Comparison of ENCODE assay signal across 12 cellular contexts in genomic region chr1:205287076-205287475, GRCh38. TPM values are rescaled to one million over a fixed set of nuclear protein-coding genes. Genes with fewer than 3 reads are reported as not detected.
DNase-seq lines count a peak whose midpoint lies in the region; ATAC-seq and TF ChIP-seq lines count a peak whose summit lies in the region.
"Had no signal": no experiment of that assay in that cellular context is flagged by ENCODE, and none has a peak within 500 bp of the region (broad histone marks: within the 10 kb centered on the region; RNA-seq: fewer than 3 reads in every experiment).

No MANE protein-coding gene starts in this region.

- peaks cover 23% of the 10 kb centered on the region for H3K4me1 ChIP-seq in RWPE2 (ENCODE audit: insufficient read depth, poor library complexity, severe bottlenecking)
- H3K4me1 ChIP-seq in thymus (ENCODE audit: control insufficient read depth, insufficient read depth, low read length), result peaks cover 47% of the 10 kb centered on the region

- no peak for DNase-seq in activated naive CD4-positive, alpha-beta T cell treated with anti-CD3 and anti-CD28 coated beads, Interleukin-2, amount 10 ng/mL, durations not matched to agents 7 days and 5 days
- DNase-seq in activated naive CD4-positive, alpha-beta T cell (lab: John Stamatoyannopoulos, UW), result no peak
- DNase-seq in RWPE2 (ENCODE audit: low spot score) (no peak), immature natural killer cell (no peak), WTC11 (ENCODE audit: low spot score) (no peak), hippocampal formation (lab: John Stamatoyannopoulos, UW) (no peak)
- DNase-seq: NCI-H2171 treated with DMSO at 0.1 percent for 48 hours, right lobe of liver had no signal

- no peaks in the 10 kb centered on the region for H3K9me3 ChIP-seq in RWPE2 (ENCODE audit: severe bottlenecking)
- H3K9me3 ChIP-seq in thymus (ENCODE audit: control insufficient read depth), result no peaks in the 10 kb centered on the region
- H3K9me3 ChIP-seq: right lobe of liver had no signal

- peak overlapping the region; percentile 58 for H3K4me3 Mint-ChIP-seq in activated naive CD4-positive, alpha-beta T cell treated with anti-CD3 and anti-CD28 coated beads, Interleukin-2, amount 10 ng/mL, durations not matched to agents 7 days and 5 days
- peak overlapping the region; percentile 66 to 90 (median 72) for H3K4me3 Mint-ChIP-seq in immature natural killer cell
- H3K4me3 Mint-ChIP-seq in WTC11, result no peak overlapping the region

- POLR2A ChIA-PET in WTC11 (lab: Charles Lee), result interaction anchor here (1.1 to 2.6 kb wide), 3 partner anchors 11 to 35 kb away, joined by 3 to 15 read pairs (median 4); no protein-coding TSS in a partner anchor

- H3K27me3 Mint-ChIP-seq in activated naive CD4-positive, alpha-beta T cell treated with anti-CD3 and anti-CD28 coated beads, Interleukin-2, amount 10 ng/mL, durations not matched to agents 7 days and 5 days, result peaks cover 37% of the 10 kb centered on the region
- H3K27me3 Mint-ChIP-seq in immature natural killer cell (ENCODE audit: low read depth in 3 of 3) (peaks cover 29 to 30% (median 30%) of the 10 kb centered on the region in 3 donors), WTC11 (ENCODE audit: low read depth) (no peaks in the 10 kb centered on the region)

- H3K27me3 ChIP-seq in RWPE2 (ENCODE audit: insufficient read depth, poor library complexity, severe bottlenecking) (no peaks in the 10 kb centered on the region), thymus (ENCODE audit: control insufficient read depth, insufficient read depth) (no peaks in the 10 kb centered on the region)
- H3K27me3 ChIP-seq: cardiac muscle cell, right lobe of liver had no signal

- TF ChIP-seq CTCF in RWPE2 (IDR thresholded peaks at IDR 0.05; ENCODE audit: poor library complexity, severe bottlenecking) (no peak), WTC11 (IDR thresholded peaks at IDR 0.05) (no peak)

- H3K9me3 Mint-ChIP-seq in activated naive CD4-positive, alpha-beta T cell treated with anti-CD3 and anti-CD28 coated beads, Interleukin-2, amount 10 ng/mL, durations not matched to agents 7 days and 5 days, result no peaks in the 10 kb centered on the region
- H3K9me3 Mint-ChIP-seq in immature natural killer cell, result no peaks in the 10 kb centered on the region
- H3K9me3 Mint-ChIP-seq in WTC11, result no peaks in the 10 kb centered on the region
- H3K9me3 Mint-ChIP-seq: activated T-cell treated with anti-CD3 and anti-CD28 coated beads, Interleukin-2, amount 50 U/mL, for 4 hours had no signal

- H3K27ac ChIP-seq in RWPE2 (ENCODE audit: poor library complexity, severe bottlenecking), result peak overlapping the region; percentile 92
- peak overlapping the region; percentile 91 for H3K27ac ChIP-seq in thymus (ENCODE audit: low read depth)
- H3K27ac ChIP-seq: cardiac muscle cell had no signal

- ATAC-seq in RWPE2 (ENCODE audit: low read depth) (no peak), WTC11 (no peak), HG03442 (IDR thresholded peaks at IDR 0.05; ENCODE audit: unreplicated experiment) (no peak)

- WGBS in thymus, result 98% methylated on average over 3 of the region's 3 CpGs

- H3K36me3 ChIP-seq in RWPE2 (ENCODE audit: low read depth) (no peaks in the 10 kb centered on the region), thymus (ENCODE audit: control insufficient read depth, insufficient read depth) (no peaks in the 10 kb centered on the region)
- H3K36me3 ChIP-seq: cardiac muscle cell, right lobe of liver had no signal

- H3K27ac Mint-ChIP-seq in activated naive CD4-positive, alpha-beta T cell treated with anti-CD3 and anti-CD28 coated beads, Interleukin-2, amount 10 ng/mL, durations not matched to agents 7 days and 5 days, result peak overlapping the region; percentile 98
- H3K27ac Mint-ChIP-seq in immature natural killer cell, result peak overlapping the region; percentile 85 to 97 (median 92)
- no peak overlapping the region for H3K27ac Mint-ChIP-seq in WTC11

- peaks cover 88% of the 10 kb centered on the region for H3K4me1 Mint-ChIP-seq in activated naive CD4-positive, alpha-beta T cell treated with anti-CD3 and anti-CD28 coated beads, Interleukin-2, amount 10 ng/mL, durations not matched to agents 7 days and 5 days
- peaks cover 73 to 89% of the 10 kb centered on the region in 2 donors for H3K4me1 Mint-ChIP-seq in immature natural killer cell
- peaks cover 49% of the 10 kb centered on the region for H3K4me1 Mint-ChIP-seq in WTC11

- H3K36me3 Mint-ChIP-seq in activated naive CD4-positive, alpha-beta T cell treated with anti-CD3 and anti-CD28 coated beads, Interleukin-2, amount 10 ng/mL, durations not matched to agents 7 days and 5 days, result peaks cover 7% of the 10 kb centered on the region
- H3K36me3 Mint-ChIP-seq in immature natural killer cell (no peaks in the 10 kb centered on the region), WTC11 (no peaks in the 10 kb centered on the region)

- no peak overlapping the region for H3K4me3 ChIP-seq in RWPE2 (ENCODE audit: severe bottlenecking)
- H3K4me3 ChIP-seq in thymus (ENCODE audit: low read length), result no peak overlapping the region
- H3K4me3 ChIP-seq: cardiac muscle cell, right lobe of liver had no signal

- CTCF ChIA-PET in activated naive CD4-positive, alpha-beta T cell treated with anti-CD3 and anti-CD28 coated beads, Interleukin-2, amount 10 ng/mL, durations not matched to agents 7 days and 5 days (lab: Charles Lee), result interaction anchor here (7.6 to 26.5 kb wide), 2 partner anchors 13 to 37 kb away, joined by 98 to 1108 read pairs; partner anchors contain the start of gene NUAK2
- CTCF ChIA-PET in WTC11 (lab: Charles Lee), result interaction anchor here (0.7 to 2.1 kb wide), 5 partner anchors 11 to 146 kb away, joined by 3 to 9 read pairs (median 5); no protein-coding TSS in a partner anchor

TF ChIP-seq in WTC11, 78 proteins besides CTCF, POLR2A, EP300 and RAD21:
- TF ChIP-seq, protein P1, sequence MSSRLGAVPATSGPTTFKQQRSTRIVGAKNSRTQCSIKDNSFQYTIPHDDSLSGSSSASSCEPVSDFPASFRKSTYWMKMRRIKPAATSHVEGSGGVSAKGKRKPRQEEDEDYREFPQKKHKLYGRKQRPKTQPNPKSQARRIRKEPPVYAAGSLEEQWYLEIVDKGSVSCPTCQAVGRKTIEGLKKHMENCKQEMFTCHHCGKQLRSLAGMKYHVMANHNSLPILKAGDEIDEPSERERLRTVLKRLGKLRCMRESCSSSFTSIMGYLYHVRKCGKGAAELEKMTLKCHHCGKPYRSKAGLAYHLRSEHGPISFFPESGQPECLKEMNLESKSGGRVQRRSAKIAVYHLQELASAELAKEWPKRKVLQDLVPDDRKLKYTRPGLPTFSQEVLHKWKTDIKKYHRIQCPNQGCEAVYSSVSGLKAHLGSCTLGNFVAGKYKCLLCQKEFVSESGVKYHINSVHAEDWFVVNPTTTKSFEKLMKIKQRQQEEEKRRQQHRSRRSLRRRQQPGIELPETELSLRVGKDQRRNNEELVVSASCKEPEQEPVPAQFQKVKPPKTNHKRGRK (CRISPR knock-in tag; IDR thresholded peaks at IDR 0.05; ENCODE audit: borderline replicate concordance), result no peak
- no peak for TF ChIP-seq ZNF423 (CRISPR knock-in tag; IDR thresholded peaks at IDR 0.05)
- no peak for TF ChIP-seq NFATC4 (CRISPR knock-in tag; IDR thresholded peaks at IDR 0.05)
- no peak for TF ChIP-seq ATF1 (CRISPR knock-in tag; IDR thresholded peaks at IDR 0.05)
- TF ChIP-seq GABPB1 (CRISPR knock-in tag; IDR thresholded peaks at IDR 0.05), result no peak
- no peak for TF ChIP-seq FOXJ3 (CRISPR knock-in tag; IDR thresholded peaks at IDR 0.05; ENCODE audit: borderline replicate concordance)
- TF ChIP-seq ZMAT4 (CRISPR knock-in tag; IDR thresholded peaks at IDR 0.05), result no peak
- TF ChIP-seq ZNF263 (CRISPR knock-in tag; IDR thresholded peaks at IDR 0.05; ENCODE audit: low read depth), result no peak
- TF ChIP-seq, protein P2, sequence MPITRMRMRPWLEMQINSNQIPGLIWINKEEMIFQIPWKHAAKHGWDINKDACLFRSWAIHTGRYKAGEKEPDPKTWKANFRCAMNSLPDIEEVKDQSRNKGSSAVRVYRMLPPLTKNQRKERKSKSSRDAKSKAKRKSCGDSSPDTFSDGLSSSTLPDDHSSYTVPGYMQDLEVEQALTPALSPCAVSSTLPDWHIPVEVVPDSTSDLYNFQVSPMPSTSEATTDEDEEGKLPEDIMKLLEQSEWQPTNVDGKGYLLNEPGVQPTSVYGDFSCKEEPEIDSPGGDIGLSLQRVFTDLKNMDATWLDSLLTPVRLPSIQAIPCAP (CRISPR knock-in tag; IDR thresholded peaks at IDR 0.05), result no peak
- TF ChIP-seq GRHL2 (CRISPR knock-in tag; IDR thresholded peaks at IDR 0.05; ENCODE audit: insufficient replicate concordance, severe bottlenecking), result no peak
- no peak for TF ChIP-seq NR3C1 (CRISPR knock-in tag; conservative IDR thresholded peaks at IDR 0.05; ENCODE audit: low read depth)
- no peak for TF ChIP-seq CBFB (CRISPR knock-in tag; IDR thresholded peaks at IDR 0.05; ENCODE audit: low read depth)
- TF ChIP-seq ZNF219 (CRISPR knock-in tag; IDR thresholded peaks at IDR 0.05; ENCODE audit: borderline replicate concordance), result no peak

RNA-seq across cellular contexts. Expression of gene NUAK2, which starts 34.5 kb away (rescaled TPM):
- 10 to 100 TPM in 1 of 3 donors, 1 to 10 TPM in 2; 6.3 to 26.4 (median 6.6) TPM for polyA plus RNA-seq in immature natural killer cell
- 4.0 TPM for polyA plus RNA-seq in thymus
- 8.7 to 10.8 TPM (median 10.8 TPM) in 3 replicates for total RNA-seq in WTC11 (2021)

RNA-seq across cellular contexts. Expression of gene TMCC2, which starts 59.3 kb away (rescaled TPM):
- polyA plus RNA-seq in immature natural killer cell (1 to 10 TPM in 1 of 3 donors, under 1 TPM in 1, not detected in 1; 0.50 to 1.1 TPM), thymus (3.7 TPM)
- total RNA-seq in WTC11 (2021), result 9.5 to 11.2 TPM (median 11.2 TPM) in 3 replicates
